8 cellular contexts compared by ENCODE assay signal in the genomic region with DNA sequence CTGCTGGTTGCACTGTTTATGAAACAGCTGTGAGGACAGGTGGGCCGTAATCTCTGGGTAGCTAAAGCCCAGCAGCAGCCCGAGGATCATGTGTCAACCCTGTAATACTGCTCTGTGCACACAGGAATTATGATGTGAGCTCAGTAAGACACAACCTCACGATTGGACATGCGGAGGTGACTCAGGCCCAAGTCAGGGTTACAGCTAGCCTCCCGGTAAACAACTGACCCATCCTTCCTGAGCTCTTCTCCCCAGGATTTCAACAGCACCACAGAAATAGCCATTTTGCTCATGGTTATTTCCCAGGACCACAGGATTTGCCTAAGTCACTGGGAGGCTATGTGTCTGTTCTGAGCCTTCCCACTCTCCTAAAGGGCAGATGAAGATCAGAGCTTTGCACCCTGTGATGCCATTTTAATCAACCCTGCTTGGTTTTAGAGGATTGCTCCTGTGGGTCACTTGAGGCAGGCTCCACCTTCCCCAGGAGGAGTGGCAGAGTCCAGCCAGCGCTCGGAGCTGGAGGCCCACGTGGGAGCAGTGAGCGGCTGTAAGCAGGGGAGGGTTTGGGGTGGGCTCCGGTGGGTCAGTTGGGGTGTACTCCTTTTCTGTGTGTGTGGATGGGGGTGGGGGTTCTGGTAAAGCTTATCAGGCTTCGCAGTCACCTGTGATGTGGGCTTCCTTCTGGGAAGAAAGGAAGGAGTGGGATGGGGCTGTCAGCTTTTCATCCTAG. TPM values are rescaled to one million over a fixed set of nuclear protein-coding genes. Genes with fewer than 3 reads are reported as not detected.
A peak's percentile ranks its signal among the peaks of the same experiment; 100 is the strongest.
DNase-seq lines count a peak whose midpoint lies in the region; ATAC-seq and TF ChIP-seq lines count a peak whose summit lies in the region.

A gene (plus strand): TSS at position 363 of the 730 bp plus-strand sequence. CDS start 6,256 bp downstream, outside the sequence.

- intact Hi-C loops in colonic mucosa (cut with DNase I) (no loop called here), Right ventricle myocardium superior (cut with DNase I) (no loop called here)

- DNase-seq in activated T-cell treated with anti-CD3 and anti-CD28 coated beads for 24 hours (ENCODE audit: low read depth) (peak; percentile 8), HT1080 (ENCODE audit: low read depth) (peak; percentile 95), RKO (ENCODE audit: low spot score) (peak; percentile 98), colonic mucosa (no peak), HuH-7.5 (ENCODE audit: low spot score) (no peak), Right ventricle myocardium superior (no peak)
- no peak for DNase-seq in activated T-cell treated with anti-CD3 and anti-CD28 coated beads, Interleukin-2, amount 50 U/mL, for 1 hour

- H3K36me3 ChIP-seq in colonic mucosa (no peaks in the 10 kb centered on the region), mucosa of rectum (ENCODE audit: control insufficient read depth in 2 of 2, insufficient read depth in 2 of 2, low read length in 2 of 2) (no peaks in the 10 kb centered on the region)

- H3K9me3 ChIP-seq in colonic mucosa (no peaks in the 10 kb centered on the region), mucosa of rectum (ENCODE audit: control insufficient read depth in 2 of 2, low read length in 2 of 2) (no peaks in the 10 kb centered on the region)

- peaks cover 4% of the 10 kb centered on the region for H3K4me1 ChIP-seq in colonic mucosa
- H3K4me1 ChIP-seq in mucosa of rectum (ENCODE audit: control insufficient read depth in 2 of 2, insufficient read depth in 2 of 2, low read length in 2 of 2): peaks cover 23 to 34% of the 10 kb centered on the region in 2 donors

- H3K27ac ChIP-seq in colonic mucosa (peak within 1 kb of the TSS; percentile 27), mucosa of rectum (ENCODE audit: low read depth in 2 of 2, low read length in 2 of 2) (peak within 1 kb of the TSS; percentile 75 to 78)

- no peaks in the 10 kb centered on the region for H3K27me3 ChIP-seq in colonic mucosa
- H3K27me3 ChIP-seq in mucosa of rectum (ENCODE audit: control insufficient read depth in 2 of 2, insufficient read depth in 2 of 2, low read length in 2 of 2): peaks cover 0 to 3% of the 10 kb centered on the region in 2 donors

- TF ChIP-seq CTCF in colonic mucosa (IDR thresholded peaks at IDR 0.05): no peak

- no peak for ATAC-seq in Right ventricle myocardium superior (ENCODE audit: poor library complexity)

- H3K9ac ChIP-seq in colonic mucosa (ENCODE audit: low read depth in 2 of 2, low read length in 2 of 2): peak within 1 kb of the TSS; percentile 19 to 53
- peak within 1 kb of the TSS; percentile 56 to 59 for H3K9ac ChIP-seq in mucosa of rectum (ENCODE audit: low read depth in 1 of 2, low read length in 2 of 2)

- H3K4me3 ChIP-seq in colonic mucosa (peak within 1 kb of the TSS; percentile 21), mucosa of rectum (ENCODE audit: low read length in 2 of 2) (peak within 1 kb of the TSS; percentile 60 to 75)

RNA-seq across cellular contexts. Expression of the gene that starts here (rescaled TPM):
- 4.5 and 6.8 TPM in 2 replicates for total RNA-seq in HT1080 (2014; rRNA removed; shearing (Covaris generic))
- polyA plus RNA-seq in HT1080 (2015; cell fraction: cytosol; rRNA removed): 8.6 and 9.7 TPM in 2 replicates
- polyA plus RNA-seq in HT1080 (2015; cell fraction: nucleus; rRNA removed): 24.8 and 26.1 TPM in 2 replicates
- total RNA-seq in colonic mucosa (1 to 10 TPM; 7.9 to 9.7 TPM), Right ventricle myocardium superior (2.6 TPM)

Comparison
In these comparisons a context has a peak if more than half of its experiments do, and no peak if none do; other contexts are left out.
1. DNase-seq: peak in activated T-cell treated with anti-CD3 and anti-CD28 coated beads for 24 hours (single experiment), HT1080 (single experiment) and RKO (single experiment); none in activated T-cell treated with anti-CD3 and anti-CD28 coated beads, Interleukin-2, amount 50 U/mL, for 1 hour (single experiment), colonic mucosa (single experiment), HuH-7.5 (single experiment) and Right ventricle myocardium superior (single experiment).